In the genomic region with DNA sequence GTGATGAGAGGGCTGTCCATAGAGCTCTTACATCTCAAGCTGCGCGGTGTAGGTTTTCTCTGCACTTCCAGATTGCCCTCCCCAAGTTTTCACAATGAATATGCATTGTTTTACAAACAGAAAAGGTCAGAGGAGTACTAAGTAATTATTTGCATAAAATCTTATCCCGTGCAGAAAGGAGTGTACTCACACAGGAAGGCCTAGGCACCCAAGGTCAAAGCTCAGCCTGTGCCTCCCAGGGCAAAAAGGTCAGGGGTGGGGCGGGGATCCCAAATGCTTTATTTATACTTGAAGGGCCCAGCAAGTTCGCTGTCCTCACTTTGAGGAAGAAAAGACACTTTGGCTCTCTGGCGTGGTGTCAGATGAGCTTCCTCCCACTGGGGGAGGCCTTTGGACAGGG, we compare ENCODE assay signal across 1 cellular context.
TF ChIP-seq lines count a peak whose summit lies in the region.

No MANE protein-coding gene starts in this region.

TF ChIP-seq in HepG2, 621 proteins besides CTCF, POLR2A, EP300 and RAD21 (continued from another document and continues in another):
- TF ChIP-seq BRF2 (CRISPR knock-in tag; IDR thresholded peaks at IDR 0.05), result no peak
- TF ChIP-seq, protein P1, sequence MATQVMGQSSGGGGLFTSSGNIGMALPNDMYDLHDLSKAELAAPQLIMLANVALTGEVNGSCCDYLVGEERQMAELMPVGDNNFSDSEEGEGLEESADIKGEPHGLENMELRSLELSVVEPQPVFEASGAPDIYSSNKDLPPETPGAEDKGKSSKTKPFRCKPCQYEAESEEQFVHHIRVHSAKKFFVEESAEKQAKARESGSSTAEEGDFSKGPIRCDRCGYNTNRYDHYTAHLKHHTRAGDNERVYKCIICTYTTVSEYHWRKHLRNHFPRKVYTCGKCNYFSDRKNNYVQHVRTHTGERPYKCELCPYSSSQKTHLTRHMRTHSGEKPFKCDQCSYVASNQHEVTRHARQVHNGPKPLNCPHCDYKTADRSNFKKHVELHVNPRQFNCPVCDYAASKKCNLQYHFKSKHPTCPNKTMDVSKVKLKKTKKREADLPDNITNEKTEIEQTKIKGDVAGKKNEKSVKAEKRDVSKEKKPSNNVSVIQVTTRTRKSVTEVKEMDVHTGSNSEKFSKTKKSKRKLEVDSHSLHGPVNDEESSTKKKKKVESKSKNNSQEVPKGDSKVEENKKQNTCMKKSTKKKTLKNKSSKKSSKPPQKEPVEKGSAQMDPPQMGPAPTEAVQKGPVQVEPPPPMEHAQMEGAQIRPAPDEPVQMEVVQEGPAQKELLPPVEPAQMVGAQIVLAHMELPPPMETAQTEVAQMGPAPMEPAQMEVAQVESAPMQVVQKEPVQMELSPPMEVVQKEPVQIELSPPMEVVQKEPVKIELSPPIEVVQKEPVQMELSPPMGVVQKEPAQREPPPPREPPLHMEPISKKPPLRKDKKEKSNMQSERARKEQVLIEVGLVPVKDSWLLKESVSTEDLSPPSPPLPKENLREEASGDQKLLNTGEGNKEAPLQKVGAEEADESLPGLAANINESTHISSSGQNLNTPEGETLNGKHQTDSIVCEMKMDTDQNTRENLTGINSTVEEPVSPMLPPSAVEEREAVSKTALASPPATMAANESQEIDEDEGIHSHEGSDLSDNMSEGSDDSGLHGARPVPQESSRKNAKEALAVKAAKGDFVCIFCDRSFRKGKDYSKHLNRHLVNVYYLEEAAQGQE (IDR thresholded peaks at IDR 0.05; ENCODE audit: borderline replicate concordance in 1 of 2, low read depth in 1 of 2, low read length in 2 of 2), result no peak
- TF ChIP-seq ZNF180 (CRISPR knock-in tag; IDR thresholded peaks at IDR 0.05; ENCODE audit: borderline replicate concordance, low read depth), result no peak
- TF ChIP-seq, protein P2, sequence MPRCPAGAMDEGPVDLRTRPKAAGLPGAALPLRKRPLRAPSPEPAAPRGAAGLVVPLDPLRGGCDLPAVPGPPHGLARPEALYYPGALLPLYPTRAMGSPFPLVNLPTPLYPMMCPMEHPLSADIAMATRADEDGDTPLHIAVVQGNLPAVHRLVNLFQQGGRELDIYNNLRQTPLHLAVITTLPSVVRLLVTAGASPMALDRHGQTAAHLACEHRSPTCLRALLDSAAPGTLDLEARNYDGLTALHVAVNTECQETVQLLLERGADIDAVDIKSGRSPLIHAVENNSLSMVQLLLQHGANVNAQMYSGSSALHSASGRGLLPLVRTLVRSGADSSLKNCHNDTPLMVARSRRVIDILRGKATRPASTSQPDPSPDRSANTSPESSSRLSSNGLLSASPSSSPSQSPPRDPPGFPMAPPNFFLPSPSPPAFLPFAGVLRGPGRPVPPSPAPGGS (CRISPR knock-in tag; IDR thresholded peaks at IDR 0.05), result no peak
- TF ChIP-seq, protein P3, sequence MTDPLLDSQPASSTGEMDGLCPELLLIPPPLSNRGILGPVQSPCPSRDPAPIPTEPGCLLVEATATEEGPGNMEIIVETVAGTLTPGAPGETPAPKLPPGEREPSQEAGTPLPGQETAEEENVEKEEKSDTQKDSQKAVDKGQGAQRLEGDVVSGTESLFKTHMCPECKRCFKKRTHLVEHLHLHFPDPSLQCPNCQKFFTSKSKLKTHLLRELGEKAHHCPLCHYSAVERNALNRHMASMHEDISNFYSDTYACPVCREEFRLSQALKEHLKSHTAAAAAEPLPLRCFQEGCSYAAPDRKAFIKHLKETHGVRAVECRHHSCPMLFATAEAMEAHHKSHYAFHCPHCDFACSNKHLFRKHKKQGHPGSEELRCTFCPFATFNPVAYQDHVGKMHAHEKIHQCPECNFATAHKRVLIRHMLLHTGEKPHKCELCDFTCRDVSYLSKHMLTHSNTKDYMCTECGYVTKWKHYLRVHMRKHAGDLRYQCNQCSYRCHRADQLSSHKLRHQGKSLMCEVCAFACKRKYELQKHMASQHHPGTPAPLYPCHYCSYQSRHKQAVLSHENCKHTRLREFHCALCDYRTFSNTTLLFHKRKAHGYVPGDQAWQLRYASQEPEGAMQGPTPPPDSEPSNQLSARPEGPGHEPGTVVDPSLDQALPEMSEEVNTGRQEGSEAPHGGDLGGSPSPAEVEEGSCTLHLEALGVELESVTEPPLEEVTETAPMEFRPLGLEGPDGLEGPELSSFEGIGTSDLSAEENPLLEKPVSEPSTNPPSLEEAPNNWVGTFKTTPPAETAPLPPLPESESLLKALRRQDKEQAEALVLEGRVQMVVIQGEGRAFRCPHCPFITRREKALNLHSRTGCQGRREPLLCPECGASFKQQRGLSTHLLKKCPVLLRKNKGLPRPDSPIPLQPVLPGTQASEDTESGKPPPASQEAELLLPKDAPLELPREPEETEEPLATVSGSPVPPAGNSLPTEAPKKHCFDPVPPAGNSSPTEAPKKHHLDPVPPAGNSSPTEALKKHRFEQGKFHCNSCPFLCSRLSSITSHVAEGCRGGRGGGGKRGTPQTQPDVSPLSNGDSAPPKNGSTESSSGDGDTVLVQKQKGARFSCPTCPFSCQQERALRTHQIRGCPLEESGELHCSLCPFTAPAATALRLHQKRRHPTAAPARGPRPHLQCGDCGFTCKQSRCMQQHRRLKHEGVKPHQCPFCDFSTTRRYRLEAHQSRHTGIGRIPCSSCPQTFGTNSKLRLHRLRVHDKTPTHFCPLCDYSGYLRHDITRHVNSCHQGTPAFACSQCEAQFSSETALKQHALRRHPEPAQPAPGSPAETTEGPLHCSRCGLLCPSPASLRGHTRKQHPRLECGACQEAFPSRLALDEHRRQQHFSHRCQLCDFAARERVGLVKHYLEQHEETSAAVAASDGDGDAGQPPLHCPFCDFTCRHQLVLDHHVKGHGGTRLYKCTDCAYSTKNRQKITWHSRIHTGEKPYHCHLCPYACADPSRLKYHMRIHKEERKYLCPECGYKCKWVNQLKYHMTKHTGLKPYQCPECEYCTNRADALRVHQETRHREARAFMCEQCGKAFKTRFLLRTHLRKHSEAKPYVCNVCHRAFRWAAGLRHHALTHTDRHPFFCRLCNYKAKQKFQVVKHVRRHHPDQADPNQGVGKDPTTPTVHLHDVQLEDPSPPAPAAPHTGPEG (CRISPR knock-in tag; IDR thresholded peaks at IDR 0.05), result no peak
- TF ChIP-seq ZNF780A (CRISPR knock-in tag; IDR thresholded peaks at IDR 0.05), result no peak
- no peak for TF ChIP-seq MIER2 (CRISPR knock-in tag; IDR thresholded peaks at IDR 0.05)
- TF ChIP-seq REL (CRISPR knock-in tag; conservative IDR thresholded peaks at IDR 0.05), result no peak
- TF ChIP-seq ZNF547 (CRISPR knock-in tag; IDR thresholded peaks at IDR 0.05), result no peak
- TF ChIP-seq MAZ (IDR thresholded peaks at IDR 0.05; ENCODE audit: borderline replicate concordance, low read depth, low read length), result no peak
- TF ChIP-seq MAZ (CRISPR knock-in tag; IDR thresholded peaks at IDR 0.05; ENCODE audit: low read depth), result no peak
- TF ChIP-seq FOXO4 (CRISPR knock-in tag; conservative IDR thresholded peaks at IDR 0.05), result no peak
- peak; percentile 74; the same call in 1 of the 2 replicates for TF ChIP-seq ZNF205 (CRISPR knock-in tag; IDR thresholded peaks at IDR 0.05)
- TF ChIP-seq ARNT2 (CRISPR knock-in tag; IDR thresholded peaks at IDR 0.05; ENCODE audit: low read depth), result no peak
- TF ChIP-seq POGZ (CRISPR knock-in tag; IDR thresholded peaks at IDR 0.05), result no peak
- TF ChIP-seq ZNF556 (CRISPR knock-in tag; IDR thresholded peaks at IDR 0.05; ENCODE audit: borderline replicate concordance), result no peak
- no peak for TF ChIP-seq HBP1 (CRISPR knock-in tag; IDR thresholded peaks at IDR 0.05; ENCODE audit: low read depth)
- TF ChIP-seq ZNF329 (CRISPR knock-in tag; IDR thresholded peaks at IDR 0.05; ENCODE audit: low read depth), result no peak
- TF ChIP-seq, protein P4, sequence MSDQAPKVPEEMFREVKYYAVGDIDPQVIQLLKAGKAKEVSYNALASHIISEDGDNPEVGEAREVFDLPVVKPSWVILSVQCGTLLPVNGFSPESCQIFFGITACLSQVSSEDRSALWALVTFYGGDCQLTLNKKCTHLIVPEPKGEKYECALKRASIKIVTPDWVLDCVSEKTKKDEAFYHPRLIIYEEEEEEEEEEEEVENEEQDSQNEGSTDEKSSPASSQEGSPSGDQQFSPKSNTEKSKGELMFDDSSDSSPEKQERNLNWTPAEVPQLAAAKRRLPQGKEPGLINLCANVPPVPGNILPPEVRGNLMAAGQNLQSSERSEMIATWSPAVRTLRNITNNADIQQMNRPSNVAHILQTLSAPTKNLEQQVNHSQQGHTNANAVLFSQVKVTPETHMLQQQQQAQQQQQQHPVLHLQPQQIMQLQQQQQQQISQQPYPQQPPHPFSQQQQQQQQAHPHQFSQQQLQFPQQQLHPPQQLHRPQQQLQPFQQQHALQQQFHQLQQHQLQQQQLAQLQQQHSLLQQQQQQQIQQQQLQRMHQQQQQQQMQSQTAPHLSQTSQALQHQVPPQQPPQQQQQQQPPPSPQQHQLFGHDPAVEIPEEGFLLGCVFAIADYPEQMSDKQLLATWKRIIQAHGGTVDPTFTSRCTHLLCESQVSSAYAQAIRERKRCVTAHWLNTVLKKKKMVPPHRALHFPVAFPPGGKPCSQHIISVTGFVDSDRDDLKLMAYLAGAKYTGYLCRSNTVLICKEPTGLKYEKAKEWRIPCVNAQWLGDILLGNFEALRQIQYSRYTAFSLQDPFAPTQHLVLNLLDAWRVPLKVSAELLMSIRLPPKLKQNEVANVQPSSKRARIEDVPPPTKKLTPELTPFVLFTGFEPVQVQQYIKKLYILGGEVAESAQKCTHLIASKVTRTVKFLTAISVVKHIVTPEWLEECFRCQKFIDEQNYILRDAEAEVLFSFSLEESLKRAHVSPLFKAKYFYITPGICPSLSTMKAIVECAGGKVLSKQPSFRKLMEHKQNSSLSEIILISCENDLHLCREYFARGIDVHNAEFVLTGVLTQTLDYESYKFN (CRISPR knock-in tag; conservative IDR thresholded peaks at IDR 0.05), result peak; percentile 87
- peak; percentile 81 for TF ChIP-seq FOXA3 (CRISPR knock-in tag; IDR thresholded peaks at IDR 0.05)
- no peak for TF ChIP-seq ZNF414 (CRISPR knock-in tag; IDR thresholded peaks at IDR 0.05)
- TF ChIP-seq, protein P5, sequence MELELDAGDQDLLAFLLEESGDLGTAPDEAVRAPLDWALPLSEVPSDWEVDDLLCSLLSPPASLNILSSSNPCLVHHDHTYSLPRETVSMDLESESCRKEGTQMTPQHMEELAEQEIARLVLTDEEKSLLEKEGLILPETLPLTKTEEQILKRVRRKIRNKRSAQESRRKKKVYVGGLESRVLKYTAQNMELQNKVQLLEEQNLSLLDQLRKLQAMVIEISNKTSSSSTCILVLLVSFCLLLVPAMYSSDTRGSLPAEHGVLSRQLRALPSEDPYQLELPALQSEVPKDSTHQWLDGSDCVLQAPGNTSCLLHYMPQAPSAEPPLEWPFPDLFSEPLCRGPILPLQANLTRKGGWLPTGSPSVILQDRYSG (CRISPR knock-in tag; IDR thresholded peaks at IDR 0.05), result no peak
- no peak for TF ChIP-seq ZBTB7A (CRISPR knock-in tag; IDR thresholded peaks at IDR 0.05)
- 0 out of 2 replicates have a peak, but pooled peaks have one; percentile 72 for TF ChIP-seq NFKBIZ (CRISPR knock-in tag; IDR thresholded peaks at IDR 0.05)
- TF ChIP-seq JUNB (CRISPR knock-in tag; IDR thresholded peaks at IDR 0.05; ENCODE audit: borderline replicate concordance), result no peak
- no peak for TF ChIP-seq ZNF782 (CRISPR knock-in tag; IDR thresholded peaks at IDR 0.05; ENCODE audit: borderline replicate concordance)
- peak; percentile 76; the same call in 1 of the 2 replicates for TF ChIP-seq TARDBP (CRISPR knock-in tag; IDR thresholded peaks at IDR 0.05)
- TF ChIP-seq ZNF713 (CRISPR knock-in tag; IDR thresholded peaks at IDR 0.05), result no peak
- TF ChIP-seq LCORL (IDR thresholded peaks at IDR 0.05), result no peak
- peak; percentile 47; the same call in 1 of the 2 replicates for TF ChIP-seq LCORL (CRISPR knock-in tag; IDR thresholded peaks at IDR 0.05)
- no peak for TF ChIP-seq PCBP2 (optimal IDR thresholded peaks at IDR 0.05; ENCODE audit: low read depth, low read length, poor library complexity, severe bottlenecking)
- TF ChIP-seq, protein P6, sequence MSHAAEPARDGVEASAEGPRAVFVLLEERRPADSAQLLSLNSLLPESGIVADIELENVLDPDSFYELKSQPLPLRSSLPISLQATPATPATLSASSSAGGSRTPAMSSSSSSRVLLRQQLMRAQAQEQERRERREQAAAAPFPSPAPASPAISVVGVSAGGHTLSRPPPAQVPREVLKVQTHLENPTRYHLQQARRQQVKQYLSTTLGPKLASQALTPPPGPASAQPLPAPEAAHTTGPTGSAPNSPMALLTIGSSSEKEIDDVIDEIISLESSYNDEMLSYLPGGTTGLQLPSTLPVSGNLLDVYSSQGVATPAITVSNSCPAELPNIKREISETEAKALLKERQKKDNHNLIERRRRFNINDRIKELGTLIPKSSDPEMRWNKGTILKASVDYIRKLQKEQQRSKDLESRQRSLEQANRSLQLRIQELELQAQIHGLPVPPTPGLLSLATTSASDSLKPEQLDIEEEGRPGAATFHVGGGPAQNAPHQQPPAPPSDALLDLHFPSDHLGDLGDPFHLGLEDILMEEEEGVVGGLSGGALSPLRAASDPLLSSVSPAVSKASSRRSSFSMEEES (CRISPR knock-in tag; IDR thresholded peaks at IDR 0.05), result 0 out of 2 replicates have a peak, but pooled peaks have one; percentile 12
